Comparison of ENCODE assay signal across 8 cellular contexts in the genomic region with DNA sequence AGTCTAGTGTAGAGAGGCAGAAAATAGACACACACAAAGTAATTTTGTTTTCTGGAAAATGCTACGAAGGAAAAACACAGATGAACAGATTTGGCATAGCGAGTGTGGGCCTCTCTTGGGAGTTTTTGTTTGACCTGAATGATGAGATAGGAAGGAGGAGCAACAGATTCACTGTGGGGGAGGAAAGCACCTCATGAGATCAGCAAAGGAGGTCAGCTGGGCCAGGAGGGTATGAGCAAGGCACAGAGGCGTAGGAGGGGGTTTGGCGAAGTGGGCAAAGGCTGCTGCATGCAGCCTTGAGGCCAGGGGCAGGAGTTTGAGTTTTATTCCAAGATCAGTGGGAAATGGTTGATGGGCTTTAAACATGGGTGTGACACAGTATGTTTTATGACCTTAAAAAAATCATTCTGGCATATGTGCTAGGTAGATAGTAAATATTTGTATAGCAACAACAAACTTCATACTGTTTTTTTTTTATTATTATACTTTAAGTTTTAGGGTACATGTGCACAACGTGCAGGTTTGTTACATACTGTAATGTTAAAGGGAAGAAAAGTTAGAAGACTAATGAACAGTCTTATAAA. TPM values are rescaled to one million over a fixed set of nuclear protein-coding genes. Genes with fewer than 3 reads are reported as not detected.
A peak's percentile ranks its signal among the peaks of the same experiment; 100 is the strongest.
DNase-seq lines count a peak whose midpoint lies in the region; ATAC-seq and TF ChIP-seq lines count a peak whose summit lies in the region.

No MANE protein-coding gene starts in this region.

- no peak overlapping the region for H3K27ac ChIP-seq in body of pancreas

- H3K4me3 ChIP-seq in body of pancreas, result no peak overlapping the region

- TF ChIP-seq CTCF in body of pancreas (IDR thresholded peaks at IDR 0.05), result no peak

- H3K9me3 ChIP-seq in body of pancreas, result no peaks in the 10 kb centered on the region

- peak; percentile 77 for ATAC-seq in GM18873 (IDR thresholded peaks at IDR 0.05; ENCODE audit: low FRiP score, unreplicated experiment)
- peak; percentile 64 for ATAC-seq in HG02571 (IDR thresholded peaks at IDR 0.05; ENCODE audit: unreplicated experiment)
- peak; percentile 82 for ATAC-seq in activated naive CD8-positive, alpha-beta T cell treated with anti-CD3 and anti-CD28 coated beads, Interleukin-2, amount 50 U/mL, for 24 hours
- peak; percentile 95 for ATAC-seq in sciatic nerve
- ATAC-seq in body of pancreas, result no peak
- no peak for ATAC-seq in HG03571 (IDR thresholded peaks at IDR 0.05; ENCODE audit: unreplicated experiment)

- peaks cover 4% of the 10 kb centered on the region for H3K36me3 Mint-ChIP-seq in activated naive CD8-positive, alpha-beta T cell treated with anti-CD3 and anti-CD28 coated beads, Interleukin-2, amount 50 U/mL, for 24 hours (ENCODE audit: low read depth)

- no peaks in the 10 kb centered on the region for H3K36me3 ChIP-seq in body of pancreas (replicated peaks in 1 of 2; ENCODE audit: insufficient read depth in 1 of 2, low read depth in 2 of 2)

- TF ChIP-seq POLR2A in body of pancreas (IDR thresholded peaks at IDR 0.05), result no peak

- peak overlapping the region; percentile 24 for H3K4me3 Mint-ChIP-seq in activated naive CD8-positive, alpha-beta T cell treated with anti-CD3 and anti-CD28 coated beads, Interleukin-2, amount 50 U/mL, for 24 hours

- no peaks in the 10 kb centered on the region for H3K27me3 Mint-ChIP-seq in activated naive CD8-positive, alpha-beta T cell treated with anti-CD3 and anti-CD28 coated beads, Interleukin-2, amount 50 U/mL, for 24 hours

- DNase-seq in activated naive CD8-positive, alpha-beta T cell treated with anti-CD3 and anti-CD28 coated beads, Interleukin-2, amount 50 U/mL, for 24 hours, result peak; percentile 34
- peak; percentile 62 for DNase-seq in sciatic nerve (ENCODE audit: low spot score)
- no peak for DNase-seq in activated CD4-positive, CD25-positive, alpha-beta regulatory T cell treated with anti-CD3 and anti-CD28 coated beads, Interleukin-2, amount 50 U/mL, for 72 hours
- DNase-seq in body of pancreas, result no peak
- no peak for DNase-seq in NCI-H510A (lab: John Stamatoyannopoulos, UW)

- no peaks in the 10 kb centered on the region for H3K9me3 Mint-ChIP-seq in activated naive CD8-positive, alpha-beta T cell treated with anti-CD3 and anti-CD28 coated beads, Interleukin-2, amount 50 U/mL, for 24 hours

- peak overlapping the region; percentile 81 for H3K27ac Mint-ChIP-seq in activated naive CD8-positive, alpha-beta T cell treated with anti-CD3 and anti-CD28 coated beads, Interleukin-2, amount 50 U/mL, for 24 hours

- no peaks in the 10 kb centered on the region for H3K27me3 ChIP-seq in body of pancreas

- 72 to 82% methylated on average over 5 of the region's 5 CpGs for WGBS in body of pancreas, 2 donors

- intact Hi-C loops in sciatic nerve (cut with DNase I) (no loop called here), body of pancreas (cut with DNase I) (no loop called here)

- peaks cover 7% of the 10 kb centered on the region for H3K4me1 ChIP-seq in body of pancreas

- peaks cover 18% of the 10 kb centered on the region for H3K4me1 Mint-ChIP-seq in activated naive CD8-positive, alpha-beta T cell treated with anti-CD3 and anti-CD28 coated beads, Interleukin-2, amount 50 U/mL, for 24 hours

RNA-seq across cellular contexts. Expression of a gene that starts 58.0 kb away (rescaled TPM):
- total RNA-seq in sciatic nerve (41.1 TPM), body of pancreas (10 to 100 TPM; 12.2 to 17.4 TPM)

Comparison
In these comparisons a context has a peak if more than half of its experiments do, and no peak if none do; other contexts are left out.
1. ATAC-seq: peak in GM18873 (single experiment), HG02571 (single experiment), activated naive CD8-positive, alpha-beta T cell treated with anti-CD3 and anti-CD28 coated beads, Interleukin-2, amount 50 U/mL, for 24 hours (single experiment) and sciatic nerve (single experiment); none in body of pancreas (single experiment) and HG03571 (single experiment).
2. DNase-seq: peak in activated naive CD8-positive, alpha-beta T cell treated with anti-CD3 and anti-CD28 coated beads, Interleukin-2, amount 50 U/mL, for 24 hours (single experiment) and sciatic nerve (single experiment); none in activated CD4-positive, CD25-positive, alpha-beta regulatory T cell treated with anti-CD3 and anti-CD28 coated beads, Interleukin-2, amount 50 U/mL, for 72 hours (single experiment), body of pancreas (0 of 4) and NCI-H510A (single experiment).